In the genomic region with DNA sequence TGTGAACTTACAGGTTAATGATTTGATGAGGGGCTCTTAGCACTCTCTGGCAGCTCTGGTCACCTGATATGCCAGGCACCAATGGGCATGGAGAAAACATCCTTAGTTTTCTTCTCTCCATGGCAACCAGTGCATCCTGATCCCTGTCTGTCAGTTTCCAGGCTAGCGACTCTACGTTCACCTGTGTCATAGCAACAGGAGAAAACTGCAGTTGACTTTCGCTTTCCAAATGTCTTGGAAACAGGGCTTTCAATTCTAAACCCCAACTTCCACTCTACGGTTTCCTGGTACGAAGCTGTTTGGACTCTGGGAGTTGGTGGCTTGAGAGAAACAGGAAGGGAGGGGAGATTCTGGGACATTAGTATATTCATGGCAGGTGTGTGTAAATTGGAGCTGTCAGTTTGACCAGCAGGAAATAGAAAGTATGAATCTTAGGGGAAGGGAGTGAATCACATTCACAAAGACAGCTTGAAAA, we compare ENCODE assay signal across 9 cellular contexts.
DNase-seq lines count a peak whose midpoint lies in the region; ATAC-seq lines count a peak whose summit lies in the region.
"Had no signal": no experiment of that assay in that cellular context is flagged by ENCODE, and none has a peak within 500 bp of the region (broad histone marks: within the 10 kb centered on the region; RNA-seq: fewer than 3 reads in every experiment).

No MANE protein-coding gene starts in this region.

- intact Hi-C loops in left colon (cut with DNase I, micrococcal nuclease), result no loop called here

- H3K9me3 ChIP-seq in T-helper 17 cell (ENCODE audit: control insufficient read depth, low read length, poor library complexity, severe bottlenecking), result no peaks in the 10 kb centered on the region
- H3K9me3 ChIP-seq: psoas muscle had no signal

- H3K36me3 Mint-ChIP-seq in T-helper 17 cell (ENCODE audit: low read depth), result no peaks in the 10 kb centered on the region

- peaks cover 4% of the 10 kb centered on the region for H3K4me1 Mint-ChIP-seq in T-helper 17 cell

- peak overlapping the region; percentile 37 for H3K27ac Mint-ChIP-seq in T-helper 17 cell

- peak overlapping the region; percentile 49 for H3K4me3 Mint-ChIP-seq in T-helper 17 cell

- H3K27me3 Mint-ChIP-seq in T-helper 17 cell, result peaks cover 23% of the 10 kb centered on the region

- DNase-seq in DMS 273 (lab: John Stamatoyannopoulos, UW; ENCODE audit: unreplicated experiment), result peak; percentile 32
- DNase-seq in DMS 273 treated with DMSO at 0.1 percent for 48 hours (lab: John Stamatoyannopoulos, UW), result no peak
- DNase-seq in T-helper 17 cell, result no peak
- peak in 1 of 2 donors; percentile 41 for DNase-seq in left colon
- DNase-seq: psoas muscle had no signal

- ATAC-seq in HG02973 (IDR thresholded peaks at IDR 0.05; ENCODE audit: unreplicated experiment) (peak; percentile 55), T-helper 17 cell (no peak), left colon (peak; percentile 95), GM18907 (IDR thresholded peaks at IDR 0.05; ENCODE audit: unreplicated experiment) (no peak), HG03139 (IDR thresholded peaks at IDR 0.05; ENCODE audit: unreplicated experiment) (no peak)
- no peak for ATAC-seq in activated CD4-positive, CD25-positive, alpha-beta regulatory T cell treated with anti-CD3 and anti-CD28 coated beads, Interleukin-2, amount 50 U/mL, for 24 hours
- ATAC-seq: psoas muscle had no signal

Comparison
In these comparisons a context has a peak if more than half of its experiments do, and no peak if none do; other contexts are left out.
1. ATAC-seq: peak in HG02973 (single experiment) and left colon (single experiment); none in T-helper 17 cell (single experiment), GM18907 (single experiment), activated CD4-positive, CD25-positive, alpha-beta regulatory T cell treated with anti-CD3 and anti-CD28 coated beads, Interleukin-2, amount 50 U/mL, for 24 hours (0 of 2) and HG03139 (single experiment).